27 cellular contexts compared by ENCODE assay signal in genomic region chr1:17020502-17020901, GRCh38.
"Had no signal": no experiment of that assay in that cellular context is flagged by ENCODE, and none has a peak within 500 bp of the region (broad histone marks: within the 10 kb centered on the region; RNA-seq: fewer than 3 reads in every experiment).

No MANE protein-coding gene starts in this region.

- H3K9me3 Mint-ChIP-seq: activated CD4-positive, alpha-beta memory T cell treated with anti-CD3 and anti-CD28 coated beads, Interleukin-2, amount 10 ng/mL, durations not matched to agents 7 days and 5 days; natural killer cell; neural progenitor cell had no signal

- H3K4me3 Mint-ChIP-seq: activated CD4-positive, alpha-beta memory T cell treated with anti-CD3 and anti-CD28 coated beads, Interleukin-2, amount 10 ng/mL, durations not matched to agents 7 days and 5 days; activated naive CD8-positive, alpha-beta T cell; natural killer cell; neural progenitor cell had no signal

- H3K27me3 Mint-ChIP-seq: activated CD4-positive, alpha-beta memory T cell treated with anti-CD3 and anti-CD28 coated beads, Interleukin-2, amount 10 ng/mL, durations not matched to agents 7 days and 5 days; activated naive CD8-positive, alpha-beta T cell had no signal

- H3K4me1 ChIP-seq: ascending aorta, gastroesophageal sphincter, parathyroid adenoma, right atrium auricular region had no signal

- H3K4me3 ChIP-seq: ascending aorta, coronary artery, dorsolateral prefrontal cortex, gastroesophageal sphincter, hepatocyte, neural progenitor cell, right atrium auricular region, tibial nerve had no signal

- H3K27ac Mint-ChIP-seq: activated CD4-positive, alpha-beta memory T cell treated with anti-CD3 and anti-CD28 coated beads, Interleukin-2, amount 10 ng/mL, durations not matched to agents 7 days and 5 days; activated naive CD8-positive, alpha-beta T cell; natural killer cell; neural progenitor cell had no signal

- H3K27me3 ChIP-seq: ascending aorta, brain microvascular endothelial cell, dorsolateral prefrontal cortex, gastroesophageal sphincter, hepatocyte, neural progenitor cell, right atrium auricular region, tibial nerve had no signal

- H3K36me3 Mint-ChIP-seq: activated naive CD8-positive, alpha-beta T cell had no signal

- DNase-seq: activated CD4-positive, alpha-beta memory T cell treated with anti-CD3 and anti-CD28 coated beads, Interleukin-2, amount 10 ng/mL, durations not matched to agents 7 days and 5 days; activated CD4-positive, alpha-beta T cell treated with anti-CD3 and anti-CD28 coated beads for 48 hours; activated CD4-positive, CD25-positive, alpha-beta regulatory T cell; activated CD8-positive, alpha-beta memory T cell treated with anti-CD3 and anti-CD28 coated beads, Interleukin-2, amount 50 U/mL, for 48 hours; activated naive CD4-positive, alpha-beta T cell; activated T-cell treated with anti-CD3 and anti-CD28 coated beads, Interleukin-2, amount 50 U/mL, for 48 hours; brain microvascular endothelial cell; effector memory CD4-positive, alpha-beta T cell; erythroblast; islet precursor cell; left colon; mammary epithelial cell; midbrain; natural killer cell; occipital lobe; stimulated activated naive CD4-positive, alpha-beta T cell treated with Interleukin-2 at 50 U/mL for 16 hours; T-helper 1 cell had no signal

- H3K27ac ChIP-seq: ascending aorta, brain microvascular endothelial cell, coronary artery, gastroesophageal sphincter, hepatocyte, neural progenitor cell, parathyroid adenoma, right atrium auricular region, tibial nerve had no signal

- H3K9me3 ChIP-seq: ascending aorta, gastroesophageal sphincter, right atrium auricular region, tibial nerve had no signal
